Comparison of ENCODE assay signal across 7 cellular contexts in genomic region chr20:62683660-62684322, GRCh38. TPM values are rescaled to one million over a fixed set of nuclear protein-coding genes. Genes with fewer than 3 reads are reported as not detected.
"Had no signal": no experiment of that assay in that cellular context is flagged by ENCODE, and none has a peak within 500 bp of the region (broad histone marks: within the 10 kb centered on the region; RNA-seq: fewer than 3 reads in every experiment).

No MANE protein-coding gene starts in this region.

RNA-seq across cellular contexts. Expression of gene NTSR1, which starts 24.8 kb away (rescaled TPM):
- total RNA-seq: activated CD4-positive, alpha-beta memory T cell treated with anti-CD3 and anti-CD28 coated beads, Interleukin-2, amount 10 ng/mL, durations not matched to agents 7 days and 5 days; activated CD8-positive, alpha-beta memory T cell treated with anti-CD3 and anti-CD28 coated beads, Interleukin-2, amount 10 ng/mL, durations not matched to agents 7 days and 5 days; activated T-helper 2 cell treated with anti-CD3 and anti-CD28 coated beads, Interferon-gamma antibody, Interleukin-2, Interleukin-4, amounts not matched to agents 10 μg/mL and 5 μg/mL and 100 μg/mL, durations not matched to agents 14 hours and 24 hours and 36 hours; ascending aorta; bronchial epithelial cell; chondrocyte had no signal
- polyA plus RNA-seq: cardiac muscle cell had no signal

RNA-seq across cellular contexts. Expression of gene SLCO4A1, which starts 41.5 kb away (rescaled TPM):
- total RNA-seq: chondrocyte had no signal
